35 cellular contexts compared by ENCODE assay signal in genomic region chr1:30051777-30052176, GRCh38.
"Had no signal": no experiment of that assay in that cellular context is flagged by ENCODE, and none has a peak within 500 bp of the region (broad histone marks: within the 10 kb centered on the region; RNA-seq: fewer than 3 reads in every experiment).

No MANE protein-coding gene starts in this region.

- H3K4me1 ChIP-seq: adrenal gland, body of pancreas, breast epithelium had no signal

- ATAC-seq: activated CD8-positive, alpha-beta T cell treated with anti-CD3 and anti-CD28 coated beads for 36 hours; activated naive CD4-positive, alpha-beta T cell treated with anti-CD3 and anti-CD28 coated beads, Interleukin-2, amount 50 U/mL, for 72 hours; activated T-cell treated with anti-CD3 and anti-CD28 coated beads, Interleukin-2, amount 50 U/mL, for 4 hours; activated T-cell treated with anti-CD3 and anti-CD28 coated beads, Interleukin-2, amount 50 U/mL, for 72 hours; activated T-helper 17 cell treated with anti-CD3 and anti-CD28 coated beads, Interleukin-2, amount 50 U/mL, for 72 hours; body of pancreas had no signal

- H3K27me3 ChIP-seq: adrenal gland, body of pancreas had no signal

- H3K36me3 ChIP-seq: adrenal gland, brain microvascular endothelial cell, breast epithelium had no signal

- H3K36me3 Mint-ChIP-seq: activated CD4-positive, alpha-beta memory T cell treated with anti-CD3 and anti-CD28 coated beads for 36 hours; activated naive CD4-positive, alpha-beta T cell treated with anti-CD3 and anti-CD28 coated beads, Interleukin-2, amount 50 U/mL, for 72 hours; activated naive CD8-positive, alpha-beta T cell treated with anti-CD3 and anti-CD28 coated beads for 36 hours had no signal

- H3K4me1 Mint-ChIP-seq: activated B cell treated with CpG ODN at 0.5 μM for 24 hours; activated CD4-positive, alpha-beta T cell treated with anti-CD3 and anti-CD28 coated beads, Interleukin-2, amount 10 ng/mL, durations not matched to agents 24 days and 14 days; activated naive CD8-positive, alpha-beta T cell treated with anti-CD3 and anti-CD28 coated beads for 36 hours; activated T-helper 17 cell treated with anti-CD3 and anti-CD28 coated beads, Interleukin-2, amount 50 U/mL, for 72 hours had no signal

- H3K9me3 ChIP-seq: adrenal gland, body of pancreas, breast epithelium had no signal

- H3K9me3 Mint-ChIP-seq: activated B cell treated with CpG ODN at 0.5 μM for 24 hours; activated CD4-positive, alpha-beta memory T cell treated with anti-CD3 and anti-CD28 coated beads for 36 hours; activated CD4-positive, alpha-beta T cell treated with anti-CD3 and anti-CD28 coated beads, Interleukin-2, amount 10 ng/mL, durations not matched to agents 24 days and 14 days; activated CD8-positive, alpha-beta T cell treated with anti-CD3 and anti-CD28 coated beads for 36 hours; activated naive CD4-positive, alpha-beta T cell treated with anti-CD3 and anti-CD28 coated beads for 36 hours; activated naive CD4-positive, alpha-beta T cell treated with anti-CD3 and anti-CD28 coated beads, Interleukin-2, amount 50 U/mL, for 72 hours; activated naive CD8-positive, alpha-beta T cell treated with anti-CD3 and anti-CD28 coated beads for 36 hours; activated T-cell treated with anti-CD3 and anti-CD28 coated beads, Interleukin-2, amount 50 U/mL, for 4 hours; activated T-cell treated with anti-CD3 and anti-CD28 coated beads, Interleukin-2, amount 50 U/mL, for 72 hours; activated T-helper 1 cell treated with anti-CD3 and anti-CD28 coated beads, Interleukin-12 subunit alpha, Interleukin-12 subunit beta, Interleukin-2, Interleukin-4 antibody, amounts not matched to agents 30 ng/mL and 10 ng/mL and 1 ng/mL, durations not matched to agents 14 hours and 24 hours and 36 hours; activated T-helper 17 cell treated with anti-CD3 and anti-CD28 coated beads, Interleukin-2, amount 50 U/mL, for 72 hours; T-helper 1 cell treated with Interleukin-12 subunit alpha and Interleukin-12 subunit beta and Interleukin-4 antibody, amounts not matched to agents 30 μg/mL and 1 μg/mL, for 36 hours; T-helper 2 cell treated with Interferon-gamma antibody and Interleukin-4, amounts not matched to agents 5 μg/mL and 100 μg/mL, for 36 hours had no signal

- H3K27ac Mint-ChIP-seq: activated B cell treated with CpG ODN at 0.5 μM for 24 hours; activated CD4-positive, alpha-beta memory T cell treated with anti-CD3 and anti-CD28 coated beads for 36 hours; activated CD4-positive, alpha-beta T cell treated with anti-CD3 and anti-CD28 coated beads, Interleukin-2, amount 10 ng/mL, durations not matched to agents 24 days and 14 days; activated CD8-positive, alpha-beta T cell treated with anti-CD3 and anti-CD28 coated beads for 36 hours; activated naive CD4-positive, alpha-beta T cell treated with anti-CD3 and anti-CD28 coated beads for 36 hours; activated naive CD4-positive, alpha-beta T cell treated with anti-CD3 and anti-CD28 coated beads, Interleukin-2, amount 50 U/mL, for 72 hours; activated naive CD8-positive, alpha-beta T cell treated with anti-CD3 and anti-CD28 coated beads for 36 hours; activated T-cell treated with anti-CD3 and anti-CD28 coated beads, Interleukin-2, amount 50 U/mL, for 72 hours; activated T-helper 1 cell treated with anti-CD3 and anti-CD28 coated beads, Interleukin-12 subunit alpha, Interleukin-12 subunit beta, Interleukin-2, Interleukin-4 antibody, amounts not matched to agents 30 ng/mL and 10 ng/mL and 1 ng/mL, durations not matched to agents 14 hours and 24 hours and 36 hours; activated T-helper 17 cell treated with anti-CD3 and anti-CD28 coated beads, Interleukin-2, amount 50 U/mL, for 72 hours; T-helper 1 cell treated with Interleukin-12 subunit alpha and Interleukin-12 subunit beta and Interleukin-4 antibody, amounts not matched to agents 30 μg/mL and 1 μg/mL, for 36 hours; T-helper 2 cell treated with Interferon-gamma antibody and Interleukin-4, amounts not matched to agents 5 μg/mL and 100 μg/mL, for 36 hours had no signal

- DNase-seq: activated B cell treated with CpG ODN at 0.5 μM for 24 hours; activated CD4-positive, alpha-beta memory T cell treated with anti-CD3 and anti-CD28 coated beads for 36 hours; activated CD4-positive, alpha-beta T cell treated with anti-CD3 and anti-CD28 coated beads for 4 hours; activated CD4-positive, alpha-beta T cell treated with anti-CD3 and anti-CD28 coated beads, Interleukin-2, amount 10 ng/mL, durations not matched to agents 24 days and 14 days; activated CD4-positive, alpha-beta T cell treated with anti-CD3 and anti-CD28 coated beads, Interleukin-2, amount 50 U/mL, for 1 hour; activated CD4-positive, alpha-beta T cell treated with anti-CD3 and anti-CD28 coated beads, Interleukin-2, amount 50 U/mL, for 4 hours; activated CD4-positive, CD25-positive, alpha-beta regulatory T cell treated with anti-CD3 and anti-CD28 coated beads, Interleukin-2, amount 50 U/mL, for 72 hours; activated CD8-positive, alpha-beta memory T cell treated with anti-CD3 and anti-CD28 coated beads, Interleukin-2, amount 50 U/mL, for 4 hours; activated CD8-positive, alpha-beta T cell treated with anti-CD3 and anti-CD28 coated beads for 36 hours; activated gamma-delta T cell treated with Interleukin-2 at 50 U/mL for 16 hours; activated naive CD4-positive, alpha-beta T cell; activated naive CD4-positive, alpha-beta T cell treated with anti-CD3 and anti-CD28 coated beads for 36 hours; activated naive CD4-positive, alpha-beta T cell treated with anti-CD3 and anti-CD28 coated beads, Interleukin-2, amount 50 U/mL, for 16 hours; activated naive CD8-positive, alpha-beta T cell treated with anti-CD3 and anti-CD28 coated beads for 36 hours; activated T-cell treated with anti-CD3 and anti-CD28 coated beads for 4 hours; activated T-cell treated with anti-CD3 and anti-CD28 coated beads, Interleukin-2, amount 50 U/mL, for 1 hour; activated T-cell treated with anti-CD3 and anti-CD28 coated beads, Interleukin-2, amount 50 U/mL, for 4 hours; activated T-cell treated with anti-CD3 and anti-CD28 coated beads, Interleukin-2, amount 50 U/mL, for 72 hours; adrenal gland; amniotic stem cell; aorta; body of pancreas; brain microvascular endothelial cell; central memory CD4-positive, alpha-beta T cell; SW 1271; T-helper 1 cell; T-helper 2 cell; T-helper 9 cell had no signal

- H3K27ac ChIP-seq: adrenal gland, body of pancreas, brain microvascular endothelial cell, breast epithelium, VCaP had no signal

- H3K4me3 ChIP-seq: adrenal gland, body of pancreas, breast epithelium had no signal

- H3K4me3 Mint-ChIP-seq: activated B cell treated with CpG ODN at 0.5 μM for 24 hours; activated CD4-positive, alpha-beta memory T cell treated with anti-CD3 and anti-CD28 coated beads for 36 hours; activated CD4-positive, alpha-beta T cell treated with anti-CD3 and anti-CD28 coated beads, Interleukin-2, amount 10 ng/mL, durations not matched to agents 24 days and 14 days; activated CD8-positive, alpha-beta T cell treated with anti-CD3 and anti-CD28 coated beads for 36 hours; activated naive CD4-positive, alpha-beta T cell treated with anti-CD3 and anti-CD28 coated beads for 36 hours; activated naive CD8-positive, alpha-beta T cell treated with anti-CD3 and anti-CD28 coated beads for 36 hours; activated T-cell treated with anti-CD3 and anti-CD28 coated beads, Interleukin-2, amount 50 U/mL, for 4 hours; activated T-cell treated with anti-CD3 and anti-CD28 coated beads, Interleukin-2, amount 50 U/mL, for 72 hours; activated T-helper 1 cell treated with anti-CD3 and anti-CD28 coated beads, Interleukin-12 subunit alpha, Interleukin-12 subunit beta, Interleukin-2, Interleukin-4 antibody, amounts not matched to agents 30 ng/mL and 10 ng/mL and 1 ng/mL, durations not matched to agents 14 hours and 24 hours and 36 hours; activated T-helper 17 cell treated with anti-CD3 and anti-CD28 coated beads, Interleukin-2, amount 50 U/mL, for 72 hours; T-helper 1 cell treated with Interleukin-12 subunit alpha and Interleukin-12 subunit beta and Interleukin-4 antibody, amounts not matched to agents 30 μg/mL and 1 μg/mL, for 36 hours; T-helper 2 cell treated with Interferon-gamma antibody and Interleukin-4, amounts not matched to agents 5 μg/mL and 100 μg/mL, for 36 hours had no signal
